In the genomic region with DNA sequence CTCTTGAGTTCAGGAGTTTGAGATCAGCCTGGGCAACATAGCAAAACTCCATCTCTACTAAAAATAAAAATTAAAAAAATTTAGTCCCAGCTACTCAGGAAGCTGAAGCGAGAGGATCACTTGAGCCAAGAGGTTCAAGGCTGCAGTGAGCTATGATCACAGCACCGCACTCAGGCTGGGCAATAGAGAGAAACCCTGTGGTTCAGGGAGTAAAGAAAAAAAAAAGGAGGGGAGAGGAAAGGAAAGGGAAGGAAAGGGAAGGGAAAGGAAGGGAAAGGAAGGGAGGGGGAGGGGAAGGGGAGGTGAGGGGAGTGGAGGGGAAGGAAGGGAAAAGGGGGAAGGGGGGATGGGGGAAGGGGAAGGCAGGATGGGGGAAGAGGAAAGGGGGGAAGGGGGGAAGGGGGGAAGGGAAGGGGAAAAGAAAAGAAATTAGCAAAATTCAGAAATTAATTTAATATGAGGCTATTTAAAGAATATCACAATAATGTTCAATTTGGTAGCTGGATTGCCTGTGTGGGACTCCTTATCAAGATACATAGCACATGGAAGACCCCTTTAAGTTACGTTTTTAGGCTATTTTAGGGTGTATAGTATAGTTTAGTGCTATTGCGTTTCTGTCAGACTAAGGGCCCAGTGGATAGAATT, we compare ENCODE assay signal across 8 cellular contexts.
"Had no signal": no experiment of that assay in that cellular context is flagged by ENCODE, and none has a peak within 500 bp of the region (broad histone marks: within the 10 kb centered on the region; RNA-seq: fewer than 3 reads in every experiment).

No MANE protein-coding gene starts in this region.

- DNase-seq: GDM1, GF-D8 had no signal

- ATAC-seq: GM12878 had no signal

- H3K4me3 ChIP-seq: GM12878 had no signal

- FAIRE-seq: G401.6, GM12878, GM12891, GM12892, GM18507, GM19239 had no signal
